In the genomic region with DNA sequence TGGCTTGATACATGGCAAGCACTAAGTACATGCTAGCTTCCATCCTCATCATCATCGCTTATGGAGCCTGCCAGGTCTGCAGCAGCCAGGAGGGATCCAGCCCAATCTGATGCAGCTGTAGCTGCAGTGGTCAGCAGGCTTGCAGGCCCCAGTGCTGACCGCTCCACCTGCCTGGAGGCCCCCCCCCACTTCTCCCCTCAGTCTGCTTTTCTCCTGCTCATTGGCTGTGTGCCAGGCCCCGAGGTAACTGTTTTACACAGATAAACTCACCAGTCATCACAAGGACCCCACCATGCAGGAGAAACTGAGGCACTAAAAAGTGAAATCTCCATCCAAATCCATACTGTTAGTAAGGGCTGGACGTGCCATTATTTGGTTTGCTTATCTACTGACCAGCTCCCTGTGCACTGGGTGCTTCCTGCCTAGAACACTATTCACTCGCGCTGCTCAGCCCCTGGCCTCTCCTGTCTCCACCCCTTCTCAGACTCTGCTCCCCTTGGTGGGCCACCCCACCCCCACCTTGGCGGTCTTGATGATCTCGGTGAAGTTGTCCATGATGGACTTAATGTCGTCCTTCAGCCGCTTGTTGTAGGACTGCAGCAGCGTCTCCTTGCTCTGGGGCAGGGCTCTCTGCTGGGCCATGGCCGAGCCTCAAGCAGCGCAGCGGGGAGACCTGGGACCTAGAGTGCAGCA, we compare ENCODE assay signal across 9 cellular contexts. TPM values are rescaled to one million over a fixed set of nuclear protein-coding genes. Genes with fewer than 3 reads are reported as not detected.
A peak's percentile ranks its signal among the peaks of the same experiment; 100 is the strongest.
DNase-seq lines count a peak whose midpoint lies in the region; ATAC-seq and TF ChIP-seq lines count a peak whose summit lies in the region.
"Had no signal": no experiment of that assay in that cellular context is flagged by ENCODE, and none has a peak within 500 bp of the region (broad histone marks: within the 10 kb centered on the region; RNA-seq: fewer than 3 reads in every experiment).

No MANE protein-coding gene starts in this region.

- H3K79me2 ChIP-seq in smooth muscle cell (ENCODE audit: low read depth): peaks cover 45% of the 10 kb centered on the region

- no peak for ATAC-seq in T-helper 17 cell

- H3K4me3 ChIP-seq in H7 (ENCODE audit: insufficient read depth, low read depth, low read length) (peak overlapping the region; percentile 100; the same call in 1 of the 2 replicates), fibroblast of the aortic adventitia (ENCODE audit: low read depth, low read length) (peak overlapping the region; percentile 97), smooth muscle cell (peak overlapping the region; percentile 85)

- peak overlapping the region; percentile 96 for H3K4me2 ChIP-seq in smooth muscle cell

- peaks cover 33% of the 10 kb centered on the region for H3K4me1 Mint-ChIP-seq in T-helper 17 cell

- no peaks in the 10 kb centered on the region for H3K9me3 ChIP-seq in T-helper 17 cell (ENCODE audit: control insufficient read depth, low read length, poor library complexity, severe bottlenecking)
- H3K9me3 ChIP-seq in smooth muscle cell (replicated peaks; ENCODE audit: low read depth): no peaks in the 10 kb centered on the region

- H3K27me3 ChIP-seq in H7 (ENCODE audit: control insufficient read depth, insufficient read depth, low read length) (no peaks in the 10 kb centered on the region), smooth muscle cell (ENCODE audit: low read depth) (no peaks in the 10 kb centered on the region)

- H3K4me1 ChIP-seq in smooth muscle cell (ENCODE audit: low read depth): peaks cover 13% of the 10 kb centered on the region

- WGBS in smooth muscle cell (ENCODE audit: low lambda C conversion rate): 86% methylated on average over 14 of the region's 14 CpGs

- peak overlapping the region; percentile 94 for H3K4me3 Mint-ChIP-seq in T-helper 17 cell

- peaks cover 52% of the 10 kb centered on the region for H4K20me1 ChIP-seq in smooth muscle cell (ENCODE audit: low read depth)

- peaks cover 22% of the 10 kb centered on the region for H3F3A ChIP-seq in smooth muscle cell (ENCODE audit: low read depth)

- H3K27ac ChIP-seq in smooth muscle cell (ENCODE audit: low read depth): no peak overlapping the region

- no peak for TF ChIP-seq CTCF in fibroblast of the aortic adventitia (IDR thresholded peaks at IDR 0.05; ENCODE audit: insufficient read depth, low read length)
- TF ChIP-seq CTCF in smooth muscle cell (IDR thresholded peaks at IDR 0.05; ENCODE audit: borderline replicate concordance, insufficient read depth, poor library complexity, severe bottlenecking): no peak
- no peak for TF ChIP-seq CTCF in GM20000 (IDR thresholded peaks at IDR 0.05; ENCODE audit: extremely low read depth, missing control alignments)

- no peak for DNase-seq in H7
- no peak for DNase-seq in T-helper 17 cell
- DNase-seq in fibroblast of the aortic adventitia (ENCODE audit: low read depth): no peak
- DNase-seq in smooth muscle cell (lab: John Stamatoyannopoulos, UW; ENCODE audit: unreplicated experiment): no peak
- DNase-seq in GM20000 (ENCODE audit: low spot score): no peak
- no peak for DNase-seq in NCI-H82 treated with DMSO at 0.1 percent for 48 hours (lab: John Stamatoyannopoulos, UW; ENCODE audit: unreplicated experiment)
- DNase-seq in nucleus accumbens (lab: John Stamatoyannopoulos, UW): no peak
- DNase-seq: cerebellar nuclear complex, NCI-H446 treated with DMSO at 0.1 percent for 48 hours had no signal

- no peak overlapping the region for H2AFZ ChIP-seq in smooth muscle cell (ENCODE audit: low read depth)

- peaks cover 7% of the 10 kb centered on the region for H3K36me3 Mint-ChIP-seq in T-helper 17 cell (ENCODE audit: low read depth)

- no peak overlapping the region for H3K9ac ChIP-seq in smooth muscle cell (ENCODE audit: low read depth)

- no peaks in the 10 kb centered on the region for H3K27me3 Mint-ChIP-seq in T-helper 17 cell

- H3K36me3 ChIP-seq in H7 (replicated peaks; ENCODE audit: control insufficient read depth, insufficient read depth, low read length): peaks cover 64% of the 10 kb centered on the region
- no peaks in the 10 kb centered on the region for H3K36me3 ChIP-seq in smooth muscle cell (ENCODE audit: low read depth)

- H3K27ac Mint-ChIP-seq in T-helper 17 cell: peak overlapping the region; percentile 99

RNA-seq across cellular contexts. Expression of a gene that starts 1.8 kb away (rescaled TPM):
- total RNA-seq in H7 (2014; rRNA removed; shearing (Covaris generic)): 61.0 and 64.6 TPM in 2 replicates
- 10 to 100 TPM; 23.4 to 23.6 TPM for total RNA-seq in T-helper 17 cell
- total RNA-seq in fibroblast of the aortic adventitia (ENCODE audit: low replicate concordance): 17.7 and 19.7 TPM in 2 replicates
- total RNA-seq in smooth muscle cell: 8.3 and 9.0 TPM in 2 replicates
- polyA plus RNA-seq in smooth muscle cell: 15.8 and 17.9 TPM in 2 replicates

RNA-seq across cellular contexts. Expression of a gene that starts 1.9 kb away (rescaled TPM):
- total RNA-seq in H7 (2014; rRNA removed; shearing (Covaris generic)): 2,813 and 2,948 TPM in 2 replicates
- total RNA-seq in T-helper 17 cell: 1,000 to 10,000 TPM; 2,417 to 2,552 TPM
- total RNA-seq in fibroblast of the aortic adventitia (ENCODE audit: low replicate concordance): 2,301 and 2,411 TPM in 2 replicates
- 1,134 and 1,254 TPM in 2 replicates for total RNA-seq in smooth muscle cell
- 372 and 413 TPM in 2 replicates for polyA plus RNA-seq in smooth muscle cell

RNA-seq across cellular contexts. Expression of a gene that starts 10.1 kb away (rescaled TPM):
- total RNA-seq in H7 (2014; rRNA removed; shearing (Covaris generic)): 30.6 and 31.8 TPM in 2 replicates
- total RNA-seq in T-helper 17 cell: 10 to 100 TPM; 34.9 to 46.9 TPM
- total RNA-seq in fibroblast of the aortic adventitia (ENCODE audit: low replicate concordance): 25.1 and 49.3 TPM in 2 replicates
- total RNA-seq in smooth muscle cell: 23.8 and 33.5 TPM in 2 replicates
- polyA plus RNA-seq in smooth muscle cell: 57.7 and 60.7 TPM in 2 replicates

RNA-seq across cellular contexts. Expression of a gene that starts 10.2 kb away (rescaled TPM):
- total RNA-seq in H7 (2014; rRNA removed; shearing (Covaris generic)): 42.0 and 45.2 TPM in 2 replicates
- total RNA-seq in T-helper 17 cell (10 to 100 TPM; 13.6 to 14.0 TPM), fibroblast of the aortic adventitia (ENCODE audit: low replicate concordance) (6.9 and 13.5 TPM in 2 replicates), smooth muscle cell (8.1 and 11.7 TPM in 2 replicates)
- polyA plus RNA-seq in smooth muscle cell: 16.5 and 17.8 TPM in 2 replicates

RNA-seq across cellular contexts. Expression of a gene that starts 10.2 kb away (rescaled TPM):
- total RNA-seq in H7 (2014; rRNA removed; shearing (Covaris generic)): 25.8 and 28.1 TPM in 2 replicates
- total RNA-seq in T-helper 17 cell (10 to 100 TPM; 14.1 to 16.0 TPM), fibroblast of the aortic adventitia (ENCODE audit: low replicate concordance) (12.5 and 33.9 TPM in 2 replicates), smooth muscle cell (2.8 and 11.4 TPM in 2 replicates)
- polyA plus RNA-seq in smooth muscle cell: 21.4 and 28.9 TPM in 2 replicates
